ENCODE assay signal across 8 cellular contexts in the genomic region with DNA sequence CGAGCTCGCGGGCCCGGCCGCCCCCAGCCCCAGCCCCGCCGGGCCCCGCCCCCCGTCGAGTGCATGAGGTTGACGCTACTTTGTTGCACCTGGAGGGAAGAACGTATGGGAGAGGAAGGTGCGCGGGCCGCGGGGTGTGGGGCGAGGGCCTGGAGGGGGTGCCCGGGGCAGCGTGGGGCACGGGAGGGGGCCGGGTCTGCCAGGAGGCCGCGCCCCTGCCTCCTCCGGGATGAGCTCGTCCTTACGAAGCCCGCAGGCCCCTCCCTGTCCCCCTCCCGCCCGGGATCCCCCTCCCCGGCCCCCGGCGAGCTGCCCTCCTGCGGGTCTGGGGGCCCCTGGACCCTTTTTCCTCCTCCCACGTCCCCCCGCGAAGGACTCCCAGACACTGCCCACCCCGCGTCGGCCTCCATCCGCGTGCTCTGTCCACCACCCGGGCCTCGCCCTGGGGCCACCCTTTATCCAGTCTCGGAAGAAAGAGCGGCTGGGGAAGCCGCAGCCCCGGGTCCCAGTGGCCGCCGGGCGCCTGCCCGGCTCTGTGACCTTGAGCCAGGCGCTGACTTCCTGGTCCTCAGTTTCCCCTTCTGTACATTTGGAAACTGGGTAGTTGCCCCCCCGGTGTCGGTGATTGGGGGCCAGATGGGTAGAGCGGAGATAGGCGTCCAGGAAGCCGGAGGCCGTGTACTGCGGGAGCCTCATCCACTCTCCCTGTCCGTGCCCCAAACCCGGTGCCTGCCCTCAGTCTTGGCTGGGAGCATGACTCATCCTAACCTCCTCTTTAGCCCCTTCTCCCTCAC. TPM values are rescaled to one million over a fixed set of nuclear protein-coding genes. Genes with fewer than 3 reads are reported as not detected.
DNase-seq lines count a peak whose midpoint lies in the region; ATAC-seq and TF ChIP-seq lines count a peak whose summit lies in the region.

No MANE protein-coding gene starts in this region.

- H3K27ac Mint-ChIP-seq in dendritic cell treated with granulocyte-macrophage colony-stimulating factor and Interleukin-4, amounts not matched to agents 40 ng/mL and 50 ng/mL, for 4 days = peak overlapping the region; percentile 83

- DNase-seq in DMS53 (lab: John Stamatoyannopoulos, UW) (peak; percentile 91), lower lobe of right lung (peak; percentile 64), ureter (ENCODE audit: low spot score) (no peak)

- ATAC-seq in GM21515 (IDR thresholded peaks at IDR 0.05; ENCODE audit: unreplicated experiment) (peak; percentile 36), SK-N-SH treated with all-trans-retinoic acid at 6 μM for 48 hours (peak; percentile 82), lower lobe of right lung (peak; percentile 52 to 60)

- H3K4me3 ChIP-seq in HUES48 (ENCODE audit: low read depth, low read length) (peak overlapping the region; percentile 71), lower lobe of right lung (peak overlapping the region; percentile 70), subcutaneous abdominal adipose tissue (ENCODE audit: low read depth in 1 of 5, low read length in 5 of 5) (peak overlapping the region; percentile 53 to 57 (median 55))

- H3K9ac ChIP-seq in HUES48 (ENCODE audit: low read depth, low read length) = peak overlapping the region; percentile 19
- H3K9ac ChIP-seq in subcutaneous abdominal adipose tissue (ENCODE audit: low read length in 5 of 5) = peak overlapping the region in 4 of 5 donors; percentile 53 to 78 (median 70)

- H3K9me3 ChIP-seq in HUES48 (ENCODE audit: control insufficient read depth, insufficient read depth, low read length) (no peaks in the 10 kb centered on the region), lower lobe of right lung (no peaks in the 10 kb centered on the region), subcutaneous abdominal adipose tissue (ENCODE audit: control insufficient read depth in 5 of 5, low read length in 5 of 5) (no peaks in the 10 kb centered on the region)

- intact Hi-C loops in dendritic cell treated with granulocyte-macrophage colony-stimulating factor and Interleukin-4, amounts not matched to agents 40 ng/mL and 50 ng/mL, for 4 days (cut with micrococcal nuclease) = loop anchor here (1.0 to 5.0 kb wide), 2 partner anchors 9 to 347 kb away; partner anchors contain the start of gene ABHD11
- intact Hi-C loops in lower lobe of right lung (cut with DNase I) = no loop called here

- H3K4me1 Mint-ChIP-seq in dendritic cell treated with granulocyte-macrophage colony-stimulating factor and Interleukin-4, amounts not matched to agents 40 ng/mL and 50 ng/mL, for 4 days (ENCODE audit: low read depth) = peaks cover 31% of the 10 kb centered on the region

- peaks cover 9% of the 10 kb centered on the region; the same call in 1 of the 2 replicates for H3K4me1 ChIP-seq in HUES48 (ENCODE audit: control insufficient read depth, insufficient read depth, low read length)
- peaks cover 19% of the 10 kb centered on the region for H3K4me1 ChIP-seq in lower lobe of right lung
- peaks cover 2 to 21% (median 19%) of the 10 kb centered on the region in 5 donors for H3K4me1 ChIP-seq in subcutaneous abdominal adipose tissue (ENCODE audit: control insufficient read depth in 5 of 5, insufficient read depth in 5 of 5, low read length in 5 of 5)

- H3K27me3 Mint-ChIP-seq in dendritic cell treated with granulocyte-macrophage colony-stimulating factor and Interleukin-4, amounts not matched to agents 40 ng/mL and 50 ng/mL, for 4 days = no peaks in the 10 kb centered on the region

- H3K36me3 Mint-ChIP-seq in dendritic cell treated with granulocyte-macrophage colony-stimulating factor and Interleukin-4, amounts not matched to agents 40 ng/mL and 50 ng/mL, for 4 days (ENCODE audit: low read depth) = peaks cover 35% of the 10 kb centered on the region

- H3K4me3 Mint-ChIP-seq in dendritic cell treated with granulocyte-macrophage colony-stimulating factor and Interleukin-4, amounts not matched to agents 40 ng/mL and 50 ng/mL, for 4 days = peak overlapping the region; percentile 91

- TF ChIP-seq CTCF in lower lobe of right lung (IDR thresholded peaks at IDR 0.05) = no peak

- H3K27me3 ChIP-seq in HUES48 (ENCODE audit: control insufficient read depth, insufficient read depth, low read length) (no peaks in the 10 kb centered on the region), lower lobe of right lung (ENCODE audit: low read depth) (no peaks in the 10 kb centered on the region), subcutaneous abdominal adipose tissue (ENCODE audit: control insufficient read depth in 5 of 5, insufficient read depth in 4 of 5, low read length in 5 of 5) (no peaks in the 10 kb centered on the region)

- peak overlapping the region; percentile 76 for H3K27ac ChIP-seq in HUES48 (ENCODE audit: low read depth, low read length)
- H3K27ac ChIP-seq in lower lobe of right lung = peak overlapping the region; percentile 41
- H3K27ac ChIP-seq in subcutaneous abdominal adipose tissue (ENCODE audit: low read depth, low read length) = no peak overlapping the region

- H3K36me3 ChIP-seq in HUES48 (ENCODE audit: control insufficient read depth, insufficient read depth, low read length) = peaks cover 27% of the 10 kb centered on the region
- H3K36me3 ChIP-seq in lower lobe of right lung = peaks cover 4% of the 10 kb centered on the region
- peaks cover 0 to 7% (median 3%) of the 10 kb centered on the region in 5 donors for H3K36me3 ChIP-seq in subcutaneous abdominal adipose tissue (ENCODE audit: control insufficient read depth in 5 of 5, insufficient read depth in 5 of 5, low read length in 5 of 5)

- no peaks in the 10 kb centered on the region for H3K9me3 Mint-ChIP-seq in dendritic cell treated with granulocyte-macrophage colony-stimulating factor and Interleukin-4, amounts not matched to agents 40 ng/mL and 50 ng/mL, for 4 days

TF ChIP-seq in SK-N-SH treated with all-trans-retinoic acid at 6 μM for 48 hours, 23 proteins besides CTCF, POLR2A, EP300 and RAD21:
- TF ChIP-seq ZFP3 (CRISPR knock-in tag; IDR thresholded peaks at IDR 0.05) (peak; percentile 54; the same call in 1 of the 2 replicates), TCF4 (CRISPR knock-in tag; IDR thresholded peaks at IDR 0.05; ENCODE audit: borderline replicate concordance) (no peak), PATZ1 (CRISPR knock-in tag; IDR thresholded peaks at IDR 0.05; ENCODE audit: borderline replicate concordance) (peak; percentile 30; the same call in 1 of the 2 replicates)

RNA-seq across cellular contexts. Expression of gene LIMK1, which starts 0.5 kb away (rescaled TPM):
- total RNA-seq in lower lobe of right lung (48.6 TPM), ureter (26.0 TPM)

RNA-seq across cellular contexts. Expression of gene ELN, which starts 56.2 kb away (rescaled TPM):
- 83.3 TPM for total RNA-seq in lower lobe of right lung
- 31.9 TPM for total RNA-seq in ureter
